18 cellular contexts compared by ENCODE assay signal in the genomic region with DNA sequence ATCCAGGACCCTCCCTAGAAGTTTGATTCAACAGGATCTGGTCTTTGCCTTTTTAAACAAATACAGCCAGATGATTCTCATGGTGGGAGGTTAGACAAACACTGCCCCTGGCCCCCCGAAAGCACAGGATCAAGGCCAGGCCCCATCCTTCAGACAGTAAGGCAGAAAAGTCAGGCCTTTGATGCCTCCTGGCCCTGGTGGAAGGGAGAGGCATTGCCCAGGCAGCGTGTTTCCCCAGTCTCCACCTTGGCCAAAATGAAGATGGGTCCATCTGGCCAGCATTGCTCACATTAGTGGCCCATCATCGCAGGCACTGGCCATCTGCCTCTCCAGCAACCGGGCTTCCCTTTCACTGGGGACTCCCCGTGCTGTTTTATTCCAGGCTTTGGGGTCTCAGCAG. TPM values are rescaled to one million over a fixed set of nuclear protein-coding genes. Genes with fewer than 3 reads are reported as not detected.
DNase-seq lines count a peak whose midpoint lies in the region; ATAC-seq and TF ChIP-seq lines count a peak whose summit lies in the region.
"Had no signal": no experiment of that assay in that cellular context is flagged by ENCODE, and none has a peak within 500 bp of the region (broad histone marks: within the 10 kb centered on the region; RNA-seq: fewer than 3 reads in every experiment).

No MANE protein-coding gene starts in this region.

- H2BK20ac ChIP-seq in H9 (ENCODE audit: low read depth, low read length, poor library complexity, severe bottlenecking) = no peak overlapping the region

- no peak overlapping the region for H3K14ac ChIP-seq in H9 (ENCODE audit: insufficient read depth, low read length)

- H2BK12ac ChIP-seq in H9 (ENCODE audit: insufficient read length, low read depth, low read length) = no peak overlapping the region

- no peaks in the 10 kb centered on the region for H3K79me1 ChIP-seq in H9 (ENCODE audit: insufficient read depth, low read depth, low read length, poor library complexity, severe bottlenecking)

- H3K36me3 ChIP-seq in brain microvascular endothelial cell (replicated peaks) = no peaks in the 10 kb centered on the region
- H3K36me3 ChIP-seq in neural progenitor cell = no peaks in the 10 kb centered on the region

- no peak overlapping the region for H2AK5ac ChIP-seq in H9 (ENCODE audit: insufficient read length, low read length)

- POLR2A ChIA-PET in activated CD4-positive, alpha-beta memory T cell treated with anti-CD3 and anti-CD28 coated beads for 36 hours (lab: Charles Lee) = interaction anchor here (1.0 kb wide), 1 partner anchor 236 kb away, joined by 4 read pairs; no protein-coding TSS in a partner anchor

- H3K4me1 Mint-ChIP-seq in H9 (peaks cover 11 to 18% of the 10 kb centered on the region in 2 experiments), neural progenitor cell (peaks cover 33% of the 10 kb centered on the region)
- peaks cover 5% of the 10 kb centered on the region for H3K4me1 Mint-ChIP-seq in activated CD4-positive, alpha-beta memory T cell treated with anti-CD3 and anti-CD28 coated beads for 36 hours (ENCODE audit: low read depth)

- H3K9me3 ChIP-seq in H9 (ENCODE audit: control insufficient read depth, low read depth, low read length) = no peaks in the 10 kb centered on the region
- H3K9me3 ChIP-seq in neural progenitor cell (ENCODE audit: low read depth) = no peaks in the 10 kb centered on the region

- no peak overlapping the region for H2BK5ac ChIP-seq in H9 (ENCODE audit: insufficient read length, low read length)

- peak overlapping the region in 1 of 3 experiments; percentile 77; a peak in 1 of 7 replicates for H3K27ac Mint-ChIP-seq in H9
- peak overlapping the region; percentile 46 for H3K27ac Mint-ChIP-seq in neural progenitor cell
- H3K27ac Mint-ChIP-seq in activated CD4-positive, alpha-beta memory T cell treated with anti-CD3 and anti-CD28 coated beads for 36 hours = no peak overlapping the region

- H3K18ac ChIP-seq in H9 (ENCODE audit: insufficient read length, low read depth, low read length) = no peak overlapping the region

- H3K27ac ChIP-seq in H9 (ENCODE audit: insufficient read length, low read depth, low read length) (no peak overlapping the region), brain microvascular endothelial cell (no peak overlapping the region), neural progenitor cell (no peak overlapping the region)
- H3K27ac ChIP-seq: 22Rv1, GM23248, SK-N-MC had no signal

- H2AFZ ChIP-seq in H9 (ENCODE audit: low read length) = no peak overlapping the region
- no peak overlapping the region for H2AFZ ChIP-seq in neural progenitor cell (replicated peaks)
- H2AFZ ChIP-seq: GM23248 had no signal

- H3K4me2 ChIP-seq in H9 (ENCODE audit: insufficient read depth, insufficient read length, low read length) (no peak overlapping the region), neural progenitor cell (no peak overlapping the region)

- no peak overlapping the region for H3K4me3 ChIP-seq in brain microvascular endothelial cell (ENCODE audit: low read depth, low read length)
- no peak overlapping the region for H3K4me3 ChIP-seq in neural progenitor cell
- H3K4me3 ChIP-seq: GM23248, SK-N-MC had no signal

- no peak overlapping the region for H2BK15ac ChIP-seq in H9 (ENCODE audit: low read depth, low read length)

- H4K8ac ChIP-seq in H9 (replicated peaks; ENCODE audit: insufficient read length, low read depth, low read length) = no peak overlapping the region

- H3K36me3 Mint-ChIP-seq in H9 (ENCODE audit: insufficient read depth in 1 of 3, low read depth in 3 of 3) (peaks cover 0 to 2% (median 0%) of the 10 kb centered on the region in 3 experiments; a peak in 3 of 7 replicates), neural progenitor cell (no peaks in the 10 kb centered on the region)
- H3K36me3 Mint-ChIP-seq in activated CD4-positive, alpha-beta memory T cell treated with anti-CD3 and anti-CD28 coated beads for 36 hours = no peaks in the 10 kb centered on the region

- no peak overlapping the region for H3K4ac ChIP-seq in H9 (ENCODE audit: low read depth, low read length)

- H3K23ac ChIP-seq in H9 (ENCODE audit: insufficient read length, low read depth, low read length) = no peak overlapping the region

- H4K91ac ChIP-seq in H9 (ENCODE audit: insufficient read length, low read depth, low read length) = no peak overlapping the region

- no peak overlapping the region for H3T11ph ChIP-seq in H9 (ENCODE audit: low read length)

- H3K27me3 ChIP-seq in H9 (ENCODE audit: insufficient read depth, low read length) (peaks cover 13% of the 10 kb centered on the region; the same call in 1 of the 2 replicates), brain microvascular endothelial cell (replicated peaks) (peaks cover 25% of the 10 kb centered on the region), neural progenitor cell (peaks cover 17% of the 10 kb centered on the region)

- H3K9ac ChIP-seq in H9 (ENCODE audit: extremely low read depth, insufficient read length, low read length) (no peak overlapping the region), neural progenitor cell (no peak overlapping the region)
- H3K9ac ChIP-seq: GM23248 had no signal

- ATAC-seq in left lobe of liver = no peak

- no CpG with 5 or more reads among the region's 5 CpGs for WGBS in H9 (ENCODE audit: extremely low coverage, insufficient read length, low lambda C conversion rate)

- intact Hi-C loops in activated CD4-positive, alpha-beta memory T cell treated with anti-CD3 and anti-CD28 coated beads for 36 hours (cut with micrococcal nuclease) = no loop called here

- in situ Hi-C loops in brain microvascular endothelial cell (cut with HindIII; ENCODE audit: low pct_ligation_motif_present, low sequenced_read_pairs) = no loop called here

- peaks cover 6% of the 10 kb centered on the region for H3K23me2 ChIP-seq in H9 (ENCODE audit: insufficient read length, low read depth, low read length, poor library complexity, severe bottlenecking)

- H3F3A ChIP-seq in neural progenitor cell (ENCODE audit: low read depth) = peaks cover 3% of the 10 kb centered on the region

- H2BK120ac ChIP-seq in H9 (ENCODE audit: low read depth, low read length, poor library complexity, severe bottlenecking) = no peak overlapping the region

- no peak overlapping the region for H3K56ac ChIP-seq in H9 (ENCODE audit: insufficient read length, low read depth, low read length)

- no peak overlapping the region for H3K4me3 Mint-ChIP-seq in H9
- no peak overlapping the region for H3K4me3 Mint-ChIP-seq in neural progenitor cell
- no peak overlapping the region for H3K4me3 Mint-ChIP-seq in activated CD4-positive, alpha-beta memory T cell treated with anti-CD3 and anti-CD28 coated beads for 36 hours

- H3K4me1 ChIP-seq in H9 (ENCODE audit: insufficient read depth, low read length) = peaks cover 3% of the 10 kb centered on the region; the same call in 1 of the 2 replicates
- H3K4me1 ChIP-seq in neural progenitor cell = peaks cover 14% of the 10 kb centered on the region

- no peak overlapping the region for H4K5ac ChIP-seq in H9 (ENCODE audit: insufficient read length, low read depth, low read length)

- peak; percentile 43; the same call in 2 of the 3 replicates for TF ChIP-seq CTCF in H9 (conservative IDR thresholded peaks at IDR 0.05)
- peak; percentile 11 for TF ChIP-seq CTCF in brain microvascular endothelial cell (IDR thresholded peaks at IDR 0.05; ENCODE audit: low read depth, low read length, missing control alignments)
- TF ChIP-seq CTCF in neural progenitor cell (IDR thresholded peaks at IDR 0.05) = peak; percentile 20

- no peaks in the 10 kb centered on the region for H3K79me2 ChIP-seq in H9 (ENCODE audit: insufficient read depth, low read length)
- H3K79me2 ChIP-seq in neural progenitor cell (ENCODE audit: low read depth) = peaks cover 7% of the 10 kb centered on the region

- CTCF ChIA-PET in activated CD4-positive, alpha-beta memory T cell treated with anti-CD3 and anti-CD28 coated beads for 36 hours (lab: Charles Lee) = no interaction called here

- no peaks in the 10 kb centered on the region; a peak in 1 of 5 replicates for H3K9me3 Mint-ChIP-seq in H9
- H3K9me3 Mint-ChIP-seq in neural progenitor cell = peaks cover 3% of the 10 kb centered on the region
- H3K9me3 Mint-ChIP-seq in activated CD4-positive, alpha-beta memory T cell treated with anti-CD3 and anti-CD28 coated beads for 36 hours = no peaks in the 10 kb centered on the region

- H4K20me1 ChIP-seq in H9 (ENCODE audit: control insufficient read depth, insufficient read depth, insufficient read length) (peaks cover 4% of the 10 kb centered on the region), neural progenitor cell (ENCODE audit: low read depth) (peaks cover 11% of the 10 kb centered on the region)

- H3K27me3 Mint-ChIP-seq in H9 (ENCODE audit: low read depth) (peaks cover 21% of the 10 kb centered on the region), neural progenitor cell (ENCODE audit: insufficient read depth, low read depth) (peaks cover 19% of the 10 kb centered on the region)
- peaks cover 25% of the 10 kb centered on the region for H3K27me3 Mint-ChIP-seq in activated CD4-positive, alpha-beta memory T cell treated with anti-CD3 and anti-CD28 coated beads for 36 hours

- DNase-seq in DMS 273 (lab: John Stamatoyannopoulos, UW; ENCODE audit: unreplicated experiment) = peak; percentile 30
- DNase-seq in DMS 273 treated with DMSO at 0.1 percent for 48 hours (lab: John Stamatoyannopoulos, UW) = no peak
- DNase-seq in H9 = no peak
- DNase-seq in brain microvascular endothelial cell = no peak
- no peak for DNase-seq in neural progenitor cell (ENCODE audit: low spot score)
- DNase-seq in left lobe of liver (ENCODE audit: low spot score) = no peak
- DNase-seq in effector CD4-positive, alpha-beta T cell = no peak
- DNase-seq in activated CD4-positive, alpha-beta memory T cell treated with anti-CD3 and anti-CD28 coated beads for 36 hours = no peak
- DNase-seq: AML-193; GDM1; GM23248; KBM-7; NCI-H2081; NCI-H510A; NCI-H748 treated with DMSO at 0.1 percent for 48 hours; NK-92 treated with Interleukin-12 subunit alpha and Interleukin-12 subunit beta, amount 100 ng/mL, for 24 hours had no signal

RNA-seq across cellular contexts. Expression of a gene that starts 4.3 kb away (rescaled TPM):
- total RNA-seq in H9 (2021) (30.9 and 31.2 TPM in 2 replicates), neural progenitor cell (ENCODE audit: low replicate concordance) (24.0 and 38.0 TPM in 2 replicates), left lobe of liver (110 TPM)
- under 1 TPM; 0.17 to 0.34 TPM for total RNA-seq in activated CD4-positive, alpha-beta memory T cell treated with anti-CD3 and anti-CD28 coated beads for 36 hours

Comparison
In these comparisons a context has a peak if more than half of its experiments do, and no peak if none do; other contexts are left out.
1. RNA of a gene that starts 4.3 kb away (total RNA-seq): 110 TPM in left lobe of liver (single experiment), 30.9 to 31.2 TPM in H9 and 24.0 to 38.0 TPM in neural progenitor cell; 0.17 to 0.34 TPM in activated CD4-positive, alpha-beta memory T cell treated with anti-CD3 and anti-CD28 coated beads for 36 hours; every median in the first group is over 10 times any median in the second.
2. Peak in every context shown above with its lines, with median percentiles within 50 percentile points of each other: CTCF ChIP-seq.